ENCODE assay signal across 1 cellular context in genomic region chr11:113895367-113896155, GRCh38.
TF ChIP-seq lines count a peak whose summit lies in the region.

No MANE protein-coding gene starts in this region.

TF ChIP-seq in H1, 55 proteins besides CTCF, POLR2A, EP300 and RAD21 (continued from another document):
- TF ChIP-seq CHD7 (IDR thresholded peaks at IDR 0.05; ENCODE audit: insufficient replicate concordance, low read length) (no peak), EGR1 (IDR thresholded peaks at IDR 0.05; ENCODE audit: borderline replicate concordance, low read depth, low read length) (no peak)
